Comparison of ENCODE assay signal across 15 cellular contexts in genomic region chr6:169666441-169666840, GRCh38. TPM values are rescaled to one million over a fixed set of nuclear protein-coding genes. Genes with fewer than 3 reads are reported as not detected.
DNase-seq lines count a peak whose midpoint lies in the region; ATAC-seq and TF ChIP-seq lines count a peak whose summit lies in the region.
"Had no signal": no experiment of that assay in that cellular context is flagged by ENCODE, and none has a peak within 500 bp of the region (broad histone marks: within the 10 kb centered on the region; RNA-seq: fewer than 3 reads in every experiment).

No MANE protein-coding gene starts in this region.

- H3K27me3 ChIP-seq in Caco-2 (replicated peaks; ENCODE audit: control insufficient read depth, insufficient read depth, low read length), result no peaks in the 10 kb centered on the region

- H3K4me3 Mint-ChIP-seq in nephron (no peak overlapping the region), Caco-2 (ENCODE audit: unreplicated experiment) (no peak overlapping the region)
- no peak overlapping the region for H3K4me3 Mint-ChIP-seq in stimulated activated effector memory CD8-positive, alpha-beta T cell treated with anti-CD3 and anti-CD28 coated beads, Interleukin-12 subunit alpha, Interleukin-12 subunit beta, amount 100 ng/mL, for 72 hours
- H3K4me3 Mint-ChIP-seq: CD4-positive, alpha-beta T cell; IgD-negative memory B cell had no signal

- H3K36me3 ChIP-seq in Caco-2 (ENCODE audit: control insufficient read depth, insufficient read depth, low read length), result peaks cover 4% of the 10 kb centered on the region; the same call in 1 of the 2 replicates

- no peaks in the 10 kb centered on the region for H3K4me1 ChIP-seq in Caco-2
- H3K4me1 ChIP-seq: HAP-1 had no signal

- peaks cover 65% of the 10 kb centered on the region for H3K36me3 Mint-ChIP-seq in nephron (ENCODE audit: low read depth)
- peaks cover 14% of the 10 kb centered on the region for H3K36me3 Mint-ChIP-seq in stimulated activated effector memory CD8-positive, alpha-beta T cell treated with anti-CD3 and anti-CD28 coated beads, Interleukin-12 subunit alpha, Interleukin-12 subunit beta, amount 100 ng/mL, for 72 hours
- H3K36me3 Mint-ChIP-seq in Caco-2 (ENCODE audit: insufficient read depth, unreplicated experiment), result peaks cover 31% of the 10 kb centered on the region

- BruUV-seq in Caco-2 (replicated peaks; lab: Mats Ljungman, UMichigan), result no TSS peak

- H3K4me1 Mint-ChIP-seq in nephron (peaks cover 4% of the 10 kb centered on the region), Caco-2 (ENCODE audit: low read depth, unreplicated experiment) (no peaks in the 10 kb centered on the region)
- no peaks in the 10 kb centered on the region for H3K4me1 Mint-ChIP-seq in stimulated activated effector memory CD8-positive, alpha-beta T cell treated with anti-CD3 and anti-CD28 coated beads, Interleukin-12 subunit alpha, Interleukin-12 subunit beta, amount 100 ng/mL, for 72 hours

- intact Hi-C loops in Caco-2 (cut with micrococcal nuclease; ENCODE audit: unreplicated experiment), result no loop called here

- CTCF ChIA-PET in Caco-2 (lab: Charles Lee), result no interaction called here

- no peak overlapping the region for H3K4me3 ChIP-seq in Caco-2 (ENCODE audit: low read depth, low read length)
- H3K4me3 ChIP-seq: GM12878, HAP-1 had no signal

- DNase-seq in NCI-H345 (lab: John Stamatoyannopoulos, UW), result peak; percentile 70
- peak; percentile 8 for DNase-seq in NCI-H345 treated with DMSO at 0.1 percent for 48 hours (lab: John Stamatoyannopoulos, UW; ENCODE audit: unreplicated experiment)
- DNase-seq in stimulated activated effector memory CD8-positive, alpha-beta T cell treated with anti-CD3 and anti-CD28 coated beads, Interleukin-12 subunit alpha, Interleukin-12 subunit beta, amount 100 ng/mL, for 72 hours (ENCODE audit: low spot score in 2 of 2), result peak in 1 of 2 donors; percentile 20
- DNase-seq in activated gamma-delta T cell treated with Interleukin-2 at 50 U/mL for 16 hours, result no peak
- no peak for DNase-seq in Caco-2
- DNase-seq: AML-193; CD4-positive, alpha-beta T cell; DMS153; DND-41; EL had no signal

- no peaks in the 10 kb centered on the region for H3K9me3 Mint-ChIP-seq in nephron
- no peaks in the 10 kb centered on the region for H3K9me3 Mint-ChIP-seq in stimulated activated effector memory CD8-positive, alpha-beta T cell treated with anti-CD3 and anti-CD28 coated beads, Interleukin-12 subunit alpha, Interleukin-12 subunit beta, amount 100 ng/mL, for 72 hours
- H3K9me3 Mint-ChIP-seq in Caco-2 (ENCODE audit: unreplicated experiment), result no peaks in the 10 kb centered on the region
- H3K9me3 Mint-ChIP-seq: CD4-positive, alpha-beta T cell; IgD-negative memory B cell had no signal

- H3K9me3 ChIP-seq in Caco-2, result no peaks in the 10 kb centered on the region
- H3K9me3 ChIP-seq: HAP-1 had no signal

- H3K27ac Mint-ChIP-seq in nephron (peak overlapping the region in 2 of 3 experiments; percentile 4 to 15), Caco-2 (ENCODE audit: unreplicated experiment) (no peak overlapping the region)
- peak overlapping the region; percentile 43 for H3K27ac Mint-ChIP-seq in stimulated activated effector memory CD8-positive, alpha-beta T cell treated with anti-CD3 and anti-CD28 coated beads, Interleukin-12 subunit alpha, Interleukin-12 subunit beta, amount 100 ng/mL, for 72 hours
- H3K27ac Mint-ChIP-seq: CD4-positive, alpha-beta T cell; IgD-negative memory B cell had no signal

- TF ChIP-seq CTCF in nephron (IDR thresholded peaks at IDR 0.05; ENCODE audit: unreplicated experiment in 3 of 3), result no peak
- TF ChIP-seq CTCF in Caco-2 (IDR thresholded peaks at IDR 0.05; ENCODE audit: insufficient read depth in 1 of 2, low read depth in 1 of 2, low read length in 1 of 2, severe bottlenecking in 1 of 2, unreplicated experiment in 1 of 2), result no peak

- H3K27me3 Mint-ChIP-seq in nephron (ENCODE audit: low read depth) (no peaks in the 10 kb centered on the region), Caco-2 (ENCODE audit: insufficient read depth, unreplicated experiment) (no peaks in the 10 kb centered on the region)
- H3K27me3 Mint-ChIP-seq: CD4-positive, alpha-beta T cell; IgD-negative memory B cell had no signal

- no peak for ATAC-seq in stimulated activated effector memory CD8-positive, alpha-beta T cell treated with anti-CD3 and anti-CD28 coated beads, Interleukin-12 subunit alpha, Interleukin-12 subunit beta, amount 100 ng/mL, for 72 hours
- ATAC-seq: GM12878, HepG2 had no signal

- POLR2A ChIA-PET in Caco-2 (lab: Charles Lee), result no interaction called here

RNA-seq across cellular contexts. Expression of gene WDR27, which starts 35.4 kb away (rescaled TPM):
- 62.9 and 70.1 TPM in 2 replicates for total RNA-seq in Caco-2 (2022)

RNA-seq across cellular contexts. Expression of gene C6orf120, which starts 35.5 kb away (rescaled TPM):
- 24.9 and 26.4 TPM in 2 replicates for total RNA-seq in Caco-2 (2022)

RNA-seq across cellular contexts. Expression of gene PHF10, which starts 57.9 kb away (rescaled TPM):
- total RNA-seq in Caco-2 (2022), result 66.2 and 75.7 TPM in 2 replicates

Comparison
In these comparisons a context has a peak if more than half of its experiments do, and no peak if none do; other contexts are left out.
1. DNase-seq: peak in NCI-H345 (single experiment) and NCI-H345 treated with DMSO at 0.1 percent for 48 hours (single experiment); none in activated gamma-delta T cell treated with Interleukin-2 at 50 U/mL for 16 hours (single experiment) and Caco-2 (0 of 2).